Comparison of ENCODE assay signal across 16 cellular contexts in the genomic region with DNA sequence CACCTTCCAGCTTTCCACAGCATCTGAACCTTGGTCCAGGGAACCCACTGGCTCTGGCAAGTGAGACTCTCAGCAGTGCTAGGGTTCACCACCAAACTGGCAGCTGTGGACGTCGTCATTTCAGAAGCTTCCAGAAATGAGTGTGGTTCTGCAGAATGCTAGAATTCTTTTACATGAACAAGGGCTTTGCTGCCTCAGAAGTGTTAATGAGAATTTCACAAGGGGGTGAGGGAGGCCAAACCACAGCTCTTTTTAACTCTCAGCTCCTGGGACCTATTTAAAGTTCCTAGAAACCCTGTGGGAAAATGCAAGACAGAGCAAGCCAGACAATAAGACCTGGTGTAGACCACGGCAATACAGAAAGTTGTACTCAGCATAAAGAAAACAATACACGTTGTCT.
DNase-seq lines count a peak whose midpoint lies in the region; ATAC-seq and TF ChIP-seq lines count a peak whose summit lies in the region.
"Had no signal": no experiment of that assay in that cellular context is flagged by ENCODE, and none has a peak within 500 bp of the region (broad histone marks: within the 10 kb centered on the region; RNA-seq: fewer than 3 reads in every experiment).

No MANE protein-coding gene starts in this region.

- ATAC-seq in GM21360 (IDR thresholded peaks at IDR 0.05; ENCODE audit: unreplicated experiment), result peak; percentile 74
- ATAC-seq in GM19324 (IDR thresholded peaks at IDR 0.05; ENCODE audit: low FRiP score, unreplicated experiment), result no peak
- ATAC-seq in HG03342 (IDR thresholded peaks at IDR 0.05; ENCODE audit: unreplicated experiment), result no peak
- ATAC-seq: foreskin keratinocyte, PC-3, SK-N-SH treated with all-trans-retinoic acid at 6 μM for 48 hours had no signal

- H3K9me3 Mint-ChIP-seq in immature natural killer cell, result no peaks in the 10 kb centered on the region

- no peak for TF ChIP-seq CTCF in AG10803 (conservative IDR thresholded peaks at IDR 0.05; ENCODE audit: low read length)

- H3K27me3 Mint-ChIP-seq in immature natural killer cell (ENCODE audit: low read depth in 3 of 3), result peaks cover 0 to 5% (median 2%) of the 10 kb centered on the region in 3 donors

- DNase-seq in AG10803 (ENCODE audit: low read depth) (peak; percentile 71), LHCN-M2 (ENCODE audit: low read depth) (peak; percentile 84), fibroblast of peridontal ligament (ENCODE audit: extremely low read depth) (peak; percentile 54), NCI-H2029 treated with DMSO at 0.1 percent for 48 hours (lab: John Stamatoyannopoulos, UW) (no peak), immature natural killer cell (no peak)
- DNase-seq: activated gamma-delta T cell; brain microvascular endothelial cell; Calu3; foreskin keratinocyte; PC-3; stimulated activated CD4-positive, alpha-beta T cell treated with anti-CD3 and anti-CD28 coated beads, Interleukin-15, amount 100 ng/mL, for 24 hours had no signal

- H3K27ac Mint-ChIP-seq in immature natural killer cell, result no peak overlapping the region

- H3K4me3 Mint-ChIP-seq in immature natural killer cell, result peak overlapping the region in 1 of 5 donors; percentile 3

- H3K4me1 Mint-ChIP-seq in immature natural killer cell, result no peaks in the 10 kb centered on the region

- peaks cover 0 to 4% (median 0%) of the 10 kb centered on the region in 3 donors for H3K36me3 Mint-ChIP-seq in immature natural killer cell

- H3K4me3 ChIP-seq in AG10803 (ENCODE audit: low read length), result no peak overlapping the region
- H3K4me3 ChIP-seq: thoracic aorta had no signal

Comparison
In these comparisons a context has a peak if more than half of its experiments do, and no peak if none do; other contexts are left out.
1. DNase-seq: peak in AG10803 (single experiment), LHCN-M2 (single experiment) and fibroblast of peridontal ligament (single experiment); none in NCI-H2029 treated with DMSO at 0.1 percent for 48 hours (single experiment) and immature natural killer cell (0 of 3).